In genomic region chr6:43901330-43902230, GRCh38 we compare ENCODE assay signal across 1 cellular context.
TF ChIP-seq lines count a peak whose summit lies in the region.

No MANE protein-coding gene starts in this region.

TF ChIP-seq in GM12878, 131 proteins besides CTCF, POLR2A, EP300 and RAD21 (continued from another document):
- TF ChIP-seq, protein P1, sequence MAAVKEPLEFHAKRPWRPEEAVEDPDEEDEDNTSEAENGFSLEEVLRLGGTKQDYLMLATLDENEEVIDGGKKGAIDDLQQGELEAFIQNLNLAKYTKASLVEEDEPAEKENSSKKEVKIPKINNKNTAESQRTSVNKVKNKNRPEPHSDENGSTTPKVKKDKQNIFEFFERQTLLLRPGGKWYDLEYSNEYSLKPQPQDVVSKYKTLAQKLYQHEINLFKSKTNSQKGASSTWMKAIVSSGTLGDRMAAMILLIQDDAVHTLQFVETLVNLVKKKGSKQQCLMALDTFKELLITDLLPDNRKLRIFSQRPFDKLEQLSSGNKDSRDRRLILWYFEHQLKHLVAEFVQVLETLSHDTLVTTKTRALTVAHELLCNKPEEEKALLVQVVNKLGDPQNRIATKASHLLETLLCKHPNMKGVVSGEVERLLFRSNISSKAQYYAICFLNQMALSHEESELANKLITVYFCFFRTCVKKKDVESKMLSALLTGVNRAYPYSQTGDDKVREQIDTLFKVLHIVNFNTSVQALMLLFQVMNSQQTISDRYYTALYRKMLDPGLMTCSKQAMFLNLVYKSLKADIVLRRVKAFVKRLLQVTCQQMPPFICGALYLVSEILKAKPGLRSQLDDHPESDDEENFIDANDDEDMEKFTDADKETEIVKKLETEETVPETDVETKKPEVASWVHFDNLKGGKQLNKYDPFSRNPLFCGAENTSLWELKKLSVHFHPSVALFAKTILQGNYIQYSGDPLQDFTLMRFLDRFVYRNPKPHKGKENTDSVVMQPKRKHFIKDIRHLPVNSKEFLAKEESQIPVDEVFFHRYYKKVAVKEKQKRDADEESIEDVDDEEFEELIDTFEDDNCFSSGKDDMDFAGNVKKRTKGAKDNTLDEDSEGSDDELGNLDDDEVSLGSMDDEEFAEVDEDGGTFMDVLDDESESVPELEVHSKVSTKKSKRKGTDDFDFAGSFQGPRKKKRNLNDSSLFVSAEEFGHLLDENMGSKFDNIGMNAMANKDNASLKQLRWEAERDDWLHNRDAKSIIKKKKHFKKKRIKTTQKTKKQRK (IDR thresholded peaks at IDR 0.05; ENCODE audit: low read depth, low read length) = no peak
- TF ChIP-seq ZNF24 (IDR thresholded peaks at IDR 0.05) (peak; percentile 38; the same call in 1 of the 2 replicates), TCF3 (IDR thresholded peaks at IDR 0.05; ENCODE audit: borderline replicate concordance, insufficient read depth, low read depth, low read length) (no peak), RB1 (IDR thresholded peaks at IDR 0.05; ENCODE audit: borderline replicate concordance) (no peak), TARDBP (IDR thresholded peaks at IDR 0.05; ENCODE audit: borderline replicate concordance) (no peak), CHD2 (IDR thresholded peaks at IDR 0.05; ENCODE audit: borderline replicate concordance, low read depth, low read length) (no peak), HDAC2 (IDR thresholded peaks at IDR 0.05) (no peak)
